Comparison of ENCODE assay signal across 1 cellular context in the genomic region with DNA sequence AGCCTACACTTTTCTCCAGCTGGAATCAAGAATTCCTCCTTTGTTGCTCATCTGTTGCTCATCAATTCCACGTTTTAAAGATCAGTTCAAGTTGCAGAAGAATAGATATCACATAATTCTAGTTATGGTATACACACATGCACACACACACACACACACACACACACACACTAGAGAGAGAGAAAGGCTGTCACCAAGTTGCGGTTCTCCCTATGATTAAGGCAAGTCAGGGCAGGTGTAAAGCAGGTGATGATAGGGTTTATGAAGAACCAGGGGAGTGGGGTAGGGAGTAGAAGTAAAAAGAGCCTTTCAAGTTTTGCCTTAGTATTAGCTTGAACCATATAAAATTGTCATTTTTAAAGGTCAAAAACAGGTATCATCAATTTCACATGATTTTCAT.
TF ChIP-seq lines count a peak whose summit lies in the region.

No MANE protein-coding gene starts in this region.

TF ChIP-seq in GM12878, 131 proteins besides CTCF, POLR2A, EP300 and RAD21 (continues in another document):
- no peak for TF ChIP-seq KAT2A (conservative IDR thresholded peaks at IDR 0.05; ENCODE audit: control insufficient read depth, low read depth, low read length)
- TF ChIP-seq POLR2AphosphoS5 (IDR thresholded peaks at IDR 0.05; ENCODE audit: low read length), result no peak
- no peak for TF ChIP-seq NR2F1 (conservative IDR thresholded peaks at IDR 0.05)
- TF ChIP-seq, protein P1, sequence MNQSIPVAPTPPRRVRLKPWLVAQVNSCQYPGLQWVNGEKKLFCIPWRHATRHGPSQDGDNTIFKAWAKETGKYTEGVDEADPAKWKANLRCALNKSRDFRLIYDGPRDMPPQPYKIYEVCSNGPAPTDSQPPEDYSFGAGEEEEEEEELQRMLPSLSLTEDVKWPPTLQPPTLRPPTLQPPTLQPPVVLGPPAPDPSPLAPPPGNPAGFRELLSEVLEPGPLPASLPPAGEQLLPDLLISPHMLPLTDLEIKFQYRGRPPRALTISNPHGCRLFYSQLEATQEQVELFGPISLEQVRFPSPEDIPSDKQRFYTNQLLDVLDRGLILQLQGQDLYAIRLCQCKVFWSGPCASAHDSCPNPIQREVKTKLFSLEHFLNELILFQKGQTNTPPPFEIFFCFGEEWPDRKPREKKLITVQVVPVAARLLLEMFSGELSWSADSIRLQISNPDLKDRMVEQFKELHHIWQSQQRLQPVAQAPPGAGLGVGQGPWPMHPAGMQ (IDR thresholded peaks at IDR 0.05; ENCODE audit: borderline replicate concordance), result no peak
- TF ChIP-seq JUND (IDR thresholded peaks at IDR 0.05; ENCODE audit: low read depth, low read length), result no peak
- TF ChIP-seq, protein P2, sequence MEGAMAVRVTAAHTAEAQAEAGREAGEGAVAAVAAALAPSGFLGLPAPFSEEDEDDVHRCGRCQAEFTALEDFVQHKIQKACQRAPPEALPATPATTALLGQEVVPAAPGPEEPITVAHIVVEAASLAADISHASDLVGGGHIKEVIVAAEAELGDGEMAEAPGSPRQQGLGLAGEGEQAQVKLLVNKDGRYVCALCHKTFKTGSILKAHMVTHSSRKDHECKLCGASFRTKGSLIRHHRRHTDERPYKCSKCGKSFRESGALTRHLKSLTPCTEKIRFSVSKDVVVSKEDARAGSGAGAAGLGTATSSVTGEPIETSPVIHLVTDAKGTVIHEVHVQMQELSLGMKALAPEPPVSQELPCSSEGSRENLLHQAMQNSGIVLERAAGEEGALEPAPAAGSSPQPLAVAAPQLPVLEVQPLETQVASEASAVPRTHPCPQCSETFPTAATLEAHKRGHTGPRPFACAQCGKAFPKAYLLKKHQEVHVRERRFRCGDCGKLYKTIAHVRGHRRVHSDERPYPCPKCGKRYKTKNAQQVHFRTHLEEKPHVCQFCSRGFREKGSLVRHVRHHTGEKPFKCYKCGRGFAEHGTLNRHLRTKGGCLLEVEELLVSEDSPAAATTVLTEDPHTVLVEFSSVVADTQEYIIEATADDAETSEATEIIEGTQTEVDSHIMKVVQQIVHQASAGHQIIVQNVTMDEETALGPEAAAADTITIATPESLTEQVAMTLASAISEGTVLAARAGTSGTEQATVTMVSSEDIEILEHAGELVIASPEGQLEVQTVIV (IDR thresholded peaks at IDR 0.05; ENCODE audit: borderline replicate concordance, partially characterized antibody), result no peak
- TF ChIP-seq ETV6 (conservative IDR thresholded peaks at IDR 0.05 in 1 of 2, IDR thresholded peaks at IDR 0.05 in 1 of 2; ENCODE audit: borderline replicate concordance in 1 of 2, low read depth in 1 of 2), result no peak
- TF ChIP-seq ZSCAN29 (IDR thresholded peaks at IDR 0.05), result no peak
- no peak for TF ChIP-seq IRF4 (IDR thresholded peaks at IDR 0.05; ENCODE audit: low read depth, low read length)
- TF ChIP-seq MTA2 (IDR thresholded peaks at IDR 0.05; ENCODE audit: low read depth), result peak; percentile 31; the same call in 1 of the 2 replicates
- TF ChIP-seq BCL11A (IDR thresholded peaks at IDR 0.05; ENCODE audit: low read depth, low read length), result no peak
- TF ChIP-seq ZNF217 (IDR thresholded peaks at IDR 0.05), result no peak
- TF ChIP-seq SMARCA5 (IDR thresholded peaks at IDR 0.05), result no peak
- peak in 1 of 2 experiments; percentile 42; a peak in 2 of 4 replicates for TF ChIP-seq IKZF2 (IDR thresholded peaks at IDR 0.05)
- TF ChIP-seq EED (IDR thresholded peaks at IDR 0.05; ENCODE audit: low read depth), result no peak
- peak; percentile 18; the same call in 1 of the 2 replicates for TF ChIP-seq RUNX3 (IDR thresholded peaks at IDR 0.05; ENCODE audit: low read length)
- TF ChIP-seq FOS (IDR thresholded peaks at IDR 0.05; ENCODE audit: borderline replicate concordance, extremely low read depth, insufficient read length), result no peak
- TF ChIP-seq, protein P3, sequence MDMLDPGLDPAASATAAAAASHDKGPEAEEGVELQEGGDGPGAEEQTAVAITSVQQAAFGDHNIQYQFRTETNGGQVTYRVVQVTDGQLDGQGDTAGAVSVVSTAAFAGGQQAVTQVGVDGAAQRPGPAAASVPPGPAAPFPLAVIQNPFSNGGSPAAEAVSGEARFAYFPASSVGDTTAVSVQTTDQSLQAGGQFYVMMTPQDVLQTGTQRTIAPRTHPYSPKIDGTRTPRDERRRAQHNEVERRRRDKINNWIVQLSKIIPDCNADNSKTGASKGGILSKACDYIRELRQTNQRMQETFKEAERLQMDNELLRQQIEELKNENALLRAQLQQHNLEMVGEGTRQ (IDR thresholded peaks at IDR 0.05; ENCODE audit: borderline replicate concordance, low read depth, low read length), result no peak
- TF ChIP-seq, protein P4, sequence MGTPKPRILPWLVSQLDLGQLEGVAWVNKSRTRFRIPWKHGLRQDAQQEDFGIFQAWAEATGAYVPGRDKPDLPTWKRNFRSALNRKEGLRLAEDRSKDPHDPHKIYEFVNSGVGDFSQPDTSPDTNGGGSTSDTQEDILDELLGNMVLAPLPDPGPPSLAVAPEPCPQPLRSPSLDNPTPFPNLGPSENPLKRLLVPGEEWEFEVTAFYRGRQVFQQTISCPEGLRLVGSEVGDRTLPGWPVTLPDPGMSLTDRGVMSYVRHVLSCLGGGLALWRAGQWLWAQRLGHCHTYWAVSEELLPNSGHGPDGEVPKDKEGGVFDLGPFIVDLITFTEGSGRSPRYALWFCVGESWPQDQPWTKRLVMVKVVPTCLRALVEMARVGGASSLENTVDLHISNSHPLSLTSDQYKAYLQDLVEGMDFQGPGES (IDR thresholded peaks at IDR 0.05), result no peak
- no peak for TF ChIP-seq SIN3A (IDR thresholded peaks at IDR 0.05; ENCODE audit: low read depth, low read length)
- TF ChIP-seq, protein P5, sequence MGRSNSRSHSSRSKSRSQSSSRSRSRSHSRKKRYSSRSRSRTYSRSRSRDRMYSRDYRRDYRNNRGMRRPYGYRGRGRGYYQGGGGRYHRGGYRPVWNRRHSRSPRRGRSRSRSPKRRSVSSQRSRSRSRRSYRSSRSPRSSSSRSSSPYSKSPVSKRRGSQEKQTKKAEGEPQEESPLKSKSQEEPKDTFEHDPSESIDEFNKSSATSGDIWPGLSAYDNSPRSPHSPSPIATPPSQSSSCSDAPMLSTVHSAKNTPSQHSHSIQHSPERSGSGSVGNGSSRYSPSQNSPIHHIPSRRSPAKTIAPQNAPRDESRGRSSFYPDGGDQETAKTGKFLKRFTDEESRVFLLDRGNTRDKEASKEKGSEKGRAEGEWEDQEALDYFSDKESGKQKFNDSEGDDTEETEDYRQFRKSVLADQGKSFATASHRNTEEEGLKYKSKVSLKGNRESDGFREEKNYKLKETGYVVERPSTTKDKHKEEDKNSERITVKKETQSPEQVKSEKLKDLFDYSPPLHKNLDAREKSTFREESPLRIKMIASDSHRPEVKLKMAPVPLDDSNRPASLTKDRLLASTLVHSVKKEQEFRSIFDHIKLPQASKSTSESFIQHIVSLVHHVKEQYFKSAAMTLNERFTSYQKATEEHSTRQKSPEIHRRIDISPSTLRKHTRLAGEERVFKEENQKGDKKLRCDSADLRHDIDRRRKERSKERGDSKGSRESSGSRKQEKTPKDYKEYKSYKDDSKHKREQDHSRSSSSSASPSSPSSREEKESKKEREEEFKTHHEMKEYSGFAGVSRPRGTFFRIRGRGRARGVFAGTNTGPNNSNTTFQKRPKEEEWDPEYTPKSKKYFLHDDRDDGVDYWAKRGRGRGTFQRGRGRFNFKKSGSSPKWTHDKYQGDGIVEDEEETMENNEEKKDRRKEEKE (IDR thresholded peaks at IDR 0.05), result no peak
- TF ChIP-seq, protein P6, sequence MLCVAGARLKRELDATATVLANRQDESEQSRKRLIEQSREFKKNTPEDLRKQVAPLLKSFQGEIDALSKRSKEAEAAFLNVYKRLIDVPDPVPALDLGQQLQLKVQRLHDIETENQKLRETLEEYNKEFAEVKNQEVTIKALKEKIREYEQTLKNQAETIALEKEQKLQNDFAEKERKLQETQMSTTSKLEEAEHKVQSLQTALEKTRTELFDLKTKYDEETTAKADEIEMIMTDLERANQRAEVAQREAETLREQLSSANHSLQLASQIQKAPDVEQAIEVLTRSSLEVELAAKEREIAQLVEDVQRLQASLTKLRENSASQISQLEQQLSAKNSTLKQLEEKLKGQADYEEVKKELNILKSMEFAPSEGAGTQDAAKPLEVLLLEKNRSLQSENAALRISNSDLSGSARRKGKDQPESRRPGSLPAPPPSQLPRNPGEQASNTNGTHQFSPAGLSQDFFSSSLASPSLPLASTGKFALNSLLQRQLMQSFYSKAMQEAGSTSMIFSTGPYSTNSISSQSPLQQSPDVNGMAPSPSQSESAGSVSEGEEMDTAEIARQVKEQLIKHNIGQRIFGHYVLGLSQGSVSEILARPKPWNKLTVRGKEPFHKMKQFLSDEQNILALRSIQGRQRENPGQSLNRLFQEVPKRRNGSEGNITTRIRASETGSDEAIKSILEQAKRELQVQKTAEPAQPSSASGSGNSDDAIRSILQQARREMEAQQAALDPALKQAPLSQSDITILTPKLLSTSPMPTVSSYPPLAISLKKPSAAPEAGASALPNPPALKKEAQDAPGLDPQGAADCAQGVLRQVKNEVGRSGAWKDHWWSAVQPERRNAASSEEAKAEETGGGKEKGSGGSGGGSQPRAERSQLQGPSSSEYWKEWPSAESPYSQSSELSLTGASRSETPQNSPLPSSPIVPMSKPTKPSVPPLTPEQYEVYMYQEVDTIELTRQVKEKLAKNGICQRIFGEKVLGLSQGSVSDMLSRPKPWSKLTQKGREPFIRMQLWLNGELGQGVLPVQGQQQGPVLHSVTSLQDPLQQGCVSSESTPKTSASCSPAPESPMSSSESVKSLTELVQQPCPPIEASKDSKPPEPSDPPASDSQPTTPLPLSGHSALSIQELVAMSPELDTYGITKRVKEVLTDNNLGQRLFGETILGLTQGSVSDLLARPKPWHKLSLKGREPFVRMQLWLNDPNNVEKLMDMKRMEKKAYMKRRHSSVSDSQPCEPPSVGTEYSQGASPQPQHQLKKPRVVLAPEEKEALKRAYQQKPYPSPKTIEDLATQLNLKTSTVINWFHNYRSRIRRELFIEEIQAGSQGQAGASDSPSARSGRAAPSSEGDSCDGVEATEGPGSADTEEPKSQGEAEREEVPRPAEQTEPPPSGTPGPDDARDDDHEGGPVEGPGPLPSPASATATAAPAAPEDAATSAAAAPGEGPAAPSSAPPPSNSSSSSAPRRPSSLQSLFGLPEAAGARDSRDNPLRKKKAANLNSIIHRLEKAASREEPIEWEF (IDR thresholded peaks at IDR 0.05; ENCODE audit: insufficient replicate concordance, low read depth, low read length), result no peak
- TF ChIP-seq, protein P7, sequence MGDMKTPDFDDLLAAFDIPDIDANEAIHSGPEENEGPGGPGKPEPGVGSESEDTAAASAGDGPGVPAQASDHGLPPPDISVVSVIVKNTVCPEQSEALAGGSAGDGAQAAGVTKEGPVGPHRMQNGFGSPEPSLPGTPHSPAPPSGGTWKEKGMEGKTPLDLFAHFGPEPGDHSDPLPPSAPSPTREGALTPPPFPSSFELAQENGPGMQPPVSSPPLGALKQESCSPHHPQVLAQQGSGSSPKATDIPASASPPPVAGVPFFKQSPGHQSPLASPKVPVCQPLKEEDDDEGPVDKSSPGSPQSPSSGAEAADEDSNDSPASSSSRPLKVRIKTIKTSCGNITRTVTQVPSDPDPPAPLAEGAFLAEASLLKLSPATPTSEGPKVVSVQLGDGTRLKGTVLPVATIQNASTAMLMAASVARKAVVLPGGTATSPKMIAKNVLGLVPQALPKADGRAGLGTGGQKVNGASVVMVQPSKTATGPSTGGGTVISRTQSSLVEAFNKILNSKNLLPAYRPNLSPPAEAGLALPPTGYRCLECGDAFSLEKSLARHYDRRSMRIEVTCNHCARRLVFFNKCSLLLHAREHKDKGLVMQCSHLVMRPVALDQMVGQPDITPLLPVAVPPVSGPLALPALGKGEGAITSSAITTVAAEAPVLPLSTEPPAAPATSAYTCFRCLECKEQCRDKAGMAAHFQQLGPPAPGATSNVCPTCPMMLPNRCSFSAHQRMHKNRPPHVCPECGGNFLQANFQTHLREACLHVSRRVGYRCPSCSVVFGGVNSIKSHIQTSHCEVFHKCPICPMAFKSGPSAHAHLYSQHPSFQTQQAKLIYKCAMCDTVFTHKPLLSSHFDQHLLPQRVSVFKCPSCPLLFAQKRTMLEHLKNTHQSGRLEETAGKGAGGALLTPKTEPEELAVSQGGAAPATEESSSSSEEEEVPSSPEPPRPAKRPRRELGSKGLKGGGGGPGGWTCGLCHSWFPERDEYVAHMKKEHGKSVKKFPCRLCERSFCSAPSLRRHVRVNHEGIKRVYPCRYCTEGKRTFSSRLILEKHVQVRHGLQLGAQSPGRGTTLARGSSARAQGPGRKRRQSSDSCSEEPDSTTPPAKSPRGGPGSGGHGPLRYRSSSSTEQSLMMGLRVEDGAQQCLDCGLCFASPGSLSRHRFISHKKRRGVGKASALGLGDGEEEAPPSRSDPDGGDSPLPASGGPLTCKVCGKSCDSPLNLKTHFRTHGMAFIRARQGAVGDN (IDR thresholded peaks at IDR 0.05), result no peak
- no peak for TF ChIP-seq PML (IDR thresholded peaks at IDR 0.05; ENCODE audit: low read length)
- TF ChIP-seq EGR1 (IDR thresholded peaks at IDR 0.05; ENCODE audit: borderline replicate concordance in 1 of 2, low read depth in 2 of 2, low read length in 2 of 2), result no peak
- TF ChIP-seq BHLHE40 (IDR thresholded peaks at IDR 0.05; ENCODE audit: borderline replicate concordance in 1 of 2, low read depth in 2 of 2, low read length in 1 of 2), result peak in 1 of 2 experiments; percentile 22; a peak in 1 of 4 replicates
- 0 out of 2 replicates have a peak, but pooled peaks have one; percentile 22 for TF ChIP-seq ATF7 (IDR thresholded peaks at IDR 0.05; ENCODE audit: low read depth)
- no peak for TF ChIP-seq MXI1 (IDR thresholded peaks at IDR 0.05; ENCODE audit: low read depth, low read length)
- TF ChIP-seq GATAD2B (conservative IDR thresholded peaks at IDR 0.05; ENCODE audit: low read depth), result no peak
- TF ChIP-seq, protein P8, sequence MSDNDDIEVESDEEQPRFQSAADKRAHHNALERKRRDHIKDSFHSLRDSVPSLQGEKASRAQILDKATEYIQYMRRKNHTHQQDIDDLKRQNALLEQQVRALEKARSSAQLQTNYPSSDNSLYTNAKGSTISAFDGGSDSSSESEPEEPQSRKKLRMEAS (IDR thresholded peaks at IDR 0.05; ENCODE audit: low read depth, low read length), result no peak
- TF ChIP-seq, protein P9, sequence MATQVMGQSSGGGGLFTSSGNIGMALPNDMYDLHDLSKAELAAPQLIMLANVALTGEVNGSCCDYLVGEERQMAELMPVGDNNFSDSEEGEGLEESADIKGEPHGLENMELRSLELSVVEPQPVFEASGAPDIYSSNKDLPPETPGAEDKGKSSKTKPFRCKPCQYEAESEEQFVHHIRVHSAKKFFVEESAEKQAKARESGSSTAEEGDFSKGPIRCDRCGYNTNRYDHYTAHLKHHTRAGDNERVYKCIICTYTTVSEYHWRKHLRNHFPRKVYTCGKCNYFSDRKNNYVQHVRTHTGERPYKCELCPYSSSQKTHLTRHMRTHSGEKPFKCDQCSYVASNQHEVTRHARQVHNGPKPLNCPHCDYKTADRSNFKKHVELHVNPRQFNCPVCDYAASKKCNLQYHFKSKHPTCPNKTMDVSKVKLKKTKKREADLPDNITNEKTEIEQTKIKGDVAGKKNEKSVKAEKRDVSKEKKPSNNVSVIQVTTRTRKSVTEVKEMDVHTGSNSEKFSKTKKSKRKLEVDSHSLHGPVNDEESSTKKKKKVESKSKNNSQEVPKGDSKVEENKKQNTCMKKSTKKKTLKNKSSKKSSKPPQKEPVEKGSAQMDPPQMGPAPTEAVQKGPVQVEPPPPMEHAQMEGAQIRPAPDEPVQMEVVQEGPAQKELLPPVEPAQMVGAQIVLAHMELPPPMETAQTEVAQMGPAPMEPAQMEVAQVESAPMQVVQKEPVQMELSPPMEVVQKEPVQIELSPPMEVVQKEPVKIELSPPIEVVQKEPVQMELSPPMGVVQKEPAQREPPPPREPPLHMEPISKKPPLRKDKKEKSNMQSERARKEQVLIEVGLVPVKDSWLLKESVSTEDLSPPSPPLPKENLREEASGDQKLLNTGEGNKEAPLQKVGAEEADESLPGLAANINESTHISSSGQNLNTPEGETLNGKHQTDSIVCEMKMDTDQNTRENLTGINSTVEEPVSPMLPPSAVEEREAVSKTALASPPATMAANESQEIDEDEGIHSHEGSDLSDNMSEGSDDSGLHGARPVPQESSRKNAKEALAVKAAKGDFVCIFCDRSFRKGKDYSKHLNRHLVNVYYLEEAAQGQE (IDR thresholded peaks at IDR 0.05; ENCODE audit: low read depth, low read length), result no peak
- TF ChIP-seq ESRRA (IDR thresholded peaks at IDR 0.05; ENCODE audit: low read length), result no peak
- no peak for TF ChIP-seq TBL1XR1 (IDR thresholded peaks at IDR 0.05; ENCODE audit: low read depth, low read length)
